Comparison of ENCODE assay signal across 34 cellular contexts in the genomic region with DNA sequence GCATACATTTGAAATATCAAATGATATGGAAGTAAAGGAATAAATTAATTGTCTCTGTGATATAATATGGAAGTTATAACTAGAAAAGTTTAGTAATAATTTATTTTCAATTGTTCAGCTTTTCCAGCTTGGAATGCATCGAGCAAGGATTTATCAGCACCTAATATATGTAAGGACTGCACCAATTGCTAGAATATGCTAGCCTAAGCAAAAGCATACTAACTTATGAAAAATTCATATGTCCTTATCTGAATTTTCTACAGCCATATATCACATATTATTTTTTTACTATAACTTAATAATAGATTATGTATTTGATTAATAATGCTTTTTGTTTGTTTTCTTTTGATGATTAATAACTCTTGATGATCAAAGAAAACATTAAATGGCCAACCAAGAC.
DNase-seq lines count a peak whose midpoint lies in the region; ATAC-seq, FAIRE-seq and TF ChIP-seq lines count a peak whose summit lies in the region.
"Had no signal": no experiment of that assay in that cellular context is flagged by ENCODE, and none has a peak within 500 bp of the region (broad histone marks: within the 10 kb centered on the region; RNA-seq: fewer than 3 reads in every experiment).

No MANE protein-coding gene starts in this region.

- H3K18ac ChIP-seq in IMR-90 (ENCODE audit: low read depth, low read length): no peak overlapping the region
- H3K18ac ChIP-seq in neuronal stem cell (ENCODE audit: low read length): no peak overlapping the region

- H3K9ac ChIP-seq in IMR-90 (ENCODE audit: low read depth, low read length) (no peak overlapping the region), K562 (ENCODE audit: insufficient read depth in 1 of 2, low read depth in 2 of 2, low read length in 2 of 2) (no peak overlapping the region), neuronal stem cell (ENCODE audit: low read depth, low read length, poor library complexity) (no peak overlapping the region)
- H3K9ac ChIP-seq: BLaER1; BLaER1 treated with 17β-estradiol and CSF1 and Interleukin-3, amounts not matched to agents 10 nM and 100 nM had no signal

- no peak overlapping the region for H3K56ac ChIP-seq in IMR-90 (ENCODE audit: extremely low read depth, insufficient read depth, low read length)

- TF ChIP-seq RAD21 in IMR-90 (IDR thresholded peaks at IDR 0.05; ENCODE audit: low read length) (no peak), K562 (CRISPR knock-in tag; conservative IDR thresholded peaks at IDR 0.05 in 1 of 2, IDR thresholded peaks at IDR 0.05 in 1 of 2) (no peak)

- H2AK5ac ChIP-seq in IMR-90 (ENCODE audit: low read depth, low read length) (no peak overlapping the region), neuronal stem cell (ENCODE audit: low read depth, low read length) (no peak overlapping the region)

- H3K36me3 ChIP-seq in IMR-90 (ENCODE audit: control insufficient read depth, insufficient read depth, low read length) (no peaks in the 10 kb centered on the region), K562 (ENCODE audit: control insufficient read depth, insufficient read depth, low read length) (no peaks in the 10 kb centered on the region), neuronal stem cell (replicated peaks in 1 of 2; ENCODE audit: control insufficient read depth in 2 of 2, insufficient read depth in 2 of 2, low read length in 2 of 2) (no peaks in the 10 kb centered on the region)
- H3K36me3 ChIP-seq: BE2C; BLaER1; BLaER1 treated with 17β-estradiol and CSF1 and Interleukin-3, amounts not matched to agents 10 nM and 100 nM had no signal

- peaks cover 2% of the 10 kb centered on the region for H3K9me3 Mint-ChIP-seq in activated naive CD8-positive, alpha-beta T cell treated with anti-CD3 and anti-CD28 coated beads for 36 hours

- H3K4me1 ChIP-seq in IMR-90 (ENCODE audit: control insufficient read depth, insufficient read depth, low read length) (no peaks in the 10 kb centered on the region), K562 (replicated peaks in 1 of 2; ENCODE audit: control insufficient read depth in 2 of 2, insufficient read depth in 2 of 2, low read length in 2 of 2) (no peaks in the 10 kb centered on the region), neuronal stem cell (ENCODE audit: control insufficient read depth in 2 of 2, insufficient read depth in 1 of 2, low read depth in 1 of 2, low read length in 2 of 2) (no peaks in the 10 kb centered on the region)
- H3K4me1 ChIP-seq: A549; BE2C; BLaER1; BLaER1 treated with 17β-estradiol and CSF1 and Interleukin-3, amounts not matched to agents 10 nM and 100 nM; Caco-2 had no signal

- no peak overlapping the region for H3K4me3 ChIP-seq in IMR-90 (ENCODE audit: insufficient read depth, low read depth, low read length)
- no peak overlapping the region for H3K4me3 ChIP-seq in K562
- H3K4me3 ChIP-seq in neuronal stem cell (ENCODE audit: low read length in 2 of 2): no peak overlapping the region
- H3K4me3 ChIP-seq: A549; BLaER1; BLaER1 treated with 17β-estradiol and CSF1 and Interleukin-3, amounts not matched to agents 10 nM and 100 nM had no signal

- H3K4ac ChIP-seq in IMR-90 (ENCODE audit: low read depth, low read length) (no peak overlapping the region), neuronal stem cell (ENCODE audit: low read length) (no peak overlapping the region)

- no peak overlapping the region for H3K27ac ChIP-seq in IMR-90 (ENCODE audit: insufficient read depth, low read length)
- no peak overlapping the region for H3K27ac ChIP-seq in K562 (ENCODE audit: extremely low read depth, low read depth, low read length)
- H3K27ac ChIP-seq in neuronal stem cell (replicated peaks; ENCODE audit: low read length): no peak overlapping the region
- H3K27ac ChIP-seq: 22Rv1; A549; BLaER1; BLaER1 treated with 17β-estradiol and CSF1 and Interleukin-3, amounts not matched to agents 10 nM and 100 nM; C4-2B had no signal

- no peaks in the 10 kb centered on the region for H3K27me3 Mint-ChIP-seq in activated naive CD8-positive, alpha-beta T cell treated with anti-CD3 and anti-CD28 coated beads for 36 hours
- H3K27me3 Mint-ChIP-seq: B cell; CD4-positive, alpha-beta memory T cell; CD4-positive, alpha-beta T cell; CD4-positive, CD25-positive, alpha-beta regulatory T cell; CD8-positive, alpha-beta memory T cell had no signal

- H2BK15ac ChIP-seq in IMR-90 (ENCODE audit: low read depth, low read length) (no peak overlapping the region), neuronal stem cell (ENCODE audit: low read length) (no peak overlapping the region)

- TF ChIP-seq CTCF in IMR-90 (conservative IDR thresholded peaks at IDR 0.05; ENCODE audit: low read depth, low read length) (no peak), K562 (IDR thresholded peaks at IDR 0.05 in 2 of 3, conservative IDR thresholded peaks at IDR 0.05 in 1 of 3; ENCODE audit: insufficient read depth in 2 of 3, low read depth in 1 of 3, low read length in 3 of 3) (no peak)

- ATAC-seq in IMR-90 (ENCODE audit: low read depth) (no peak), K562 (no peak)
- ATAC-seq: A549; CD8-positive, alpha-beta T cell had no signal

- no peaks in the 10 kb centered on the region for H3K79me1 ChIP-seq in IMR-90 (ENCODE audit: low read depth in 1 of 2, low read length in 2 of 2)
- H3K79me1 ChIP-seq in neuronal stem cell (ENCODE audit: low read depth, low read length): no peaks in the 10 kb centered on the region

- CTCF ChIA-PET in IMR-90 (lab: Yijun Ruan, JAX): no interaction called here
- CTCF ChIA-PET in K562 (lab: Yijun Ruan, JAX; ENCODE audit: low intra/inter-chr PET ratio): no interaction called here

- H3K9me3 ChIP-seq in IMR-90 (ENCODE audit: control insufficient read depth, insufficient read depth, low read length) (peaks cover 4% of the 10 kb centered on the region; the same call in 1 of the 2 replicates), K562 (replicated peaks; ENCODE audit: control insufficient read depth, insufficient read depth, low read depth, low read length) (no peaks in the 10 kb centered on the region), neuronal stem cell (replicated peaks in 1 of 2; ENCODE audit: control insufficient read depth in 2 of 2, insufficient read depth in 1 of 2, low read depth in 1 of 2, low read length in 2 of 2) (no peaks in the 10 kb centered on the region)
- H3K9me3 ChIP-seq: A549, BE2C, BLaER1, Caco-2 had no signal

- H2BK20ac ChIP-seq in IMR-90 (ENCODE audit: low read depth, low read length): no peak overlapping the region

- H2BK5ac ChIP-seq in IMR-90 (ENCODE audit: low read depth, low read length, poor library complexity, severe bottlenecking) (no peak overlapping the region), neuronal stem cell (ENCODE audit: low read length) (no peak overlapping the region)

- POLR2A ChIA-PET in IMR-90 (lab: Charles Lee; ENCODE audit: unreplicated experiment) (no interaction called here), K562 (lab: Yijun Ruan, JAX) (interaction anchor here (0.6 to 1.0 kb wide), 2 partner anchors 11 to 874 kb away, joined by 3 read pairs; no protein-coding TSS in a partner anchor)

- in situ Hi-C loops in IMR-90 (cut with MboI; ENCODE audit: low sequenced_read_pairs) (no loop called here), K562 (cut with MboI) (no loop called here)

- H3K36me3 Mint-ChIP-seq in activated naive CD8-positive, alpha-beta T cell treated with anti-CD3 and anti-CD28 coated beads for 36 hours: no peaks in the 10 kb centered on the region
- H3K36me3 Mint-ChIP-seq: CD14-positive monocyte; CD4-positive, alpha-beta memory T cell; CD4-positive, CD25-positive, alpha-beta regulatory T cell; CD8-positive, alpha-beta memory T cell; CD8-positive, alpha-beta T cell had no signal

- H2AFZ ChIP-seq in IMR-90 (replicated peaks; ENCODE audit: low read length, poor library complexity) (no peak overlapping the region), K562 (ENCODE audit: low read depth, low read length) (no peak overlapping the region), neuronal stem cell (ENCODE audit: low read length) (no peak overlapping the region)

- H2BK120ac ChIP-seq in IMR-90 (ENCODE audit: low read depth, low read length) (no peak overlapping the region), neuronal stem cell (ENCODE audit: low read depth, low read length) (no peak overlapping the region)

- DNase-seq in IMR-90 (no peak), K562 (ENCODE audit: extremely low read depth in 1 of 4, low spot score in 3 of 4) (no peak), frontal cortex (ENCODE audit: low spot score in 2 of 2) (no peak), NCI-H2171 (lab: John Stamatoyannopoulos, UW) (no peak), neuronal stem cell (ENCODE audit: low spot score) (no peak)
- no peak for DNase-seq in activated naive CD8-positive, alpha-beta T cell treated with anti-CD3 and anti-CD28 coated beads for 36 hours
- DNase-seq: 8988T; ACHN; BE2C; C1 segment of cervical spinal cord; Caco-2; Calu3; CD4-positive, alpha-beta memory T cell; CD4-positive, alpha-beta T cell; CD4-positive, CD25-positive, alpha-beta regulatory T cell; CD8-positive, alpha-beta memory T cell; CD8-positive, alpha-beta T cell; COR-L47; DMS 273 treated with DMSO at 0.1 percent for 48 hours; DMS153; DMS53; DMS79; DMS79 treated with DMSO at 0.1 percent for 48 hours; DND-41; EL had no signal

- no peak for FAIRE-seq in K562 (lab: Jason Lieb, UNC)
- FAIRE-seq in frontal cortex (lab: Jason Lieb, UNC): peak; percentile 39
- FAIRE-seq: A204.1, A549, D721Med had no signal

- intact Hi-C loops in IMR-90 (cut with micrococcal nuclease): no loop called here
- intact Hi-C loops in K562 (cut with micrococcal nuclease): loop anchor here (5.0 kb wide), 1 partner anchor 50 kb away; no protein-coding TSS in a partner anchor

- TF ChIP-seq POLR2A in IMR-90 (IDR thresholded peaks at IDR 0.05; ENCODE audit: low read depth, low read length) (no peak), K562 (conservative IDR thresholded peaks at IDR 0.05) (no peak)

- no peak for TF ChIP-seq EP300 in K562 (IDR thresholded peaks at IDR 0.05; ENCODE audit: low read length)

- no peak overlapping the region for H2AK9ac ChIP-seq in IMR-90 (replicated peaks; ENCODE audit: low read depth, low read length, poor library complexity)

- H3K27ac Mint-ChIP-seq in activated naive CD8-positive, alpha-beta T cell treated with anti-CD3 and anti-CD28 coated beads for 36 hours: no peak overlapping the region
- H3K27ac Mint-ChIP-seq: B cell; CD14-positive monocyte; CD4-positive, alpha-beta memory T cell; CD4-positive, alpha-beta T cell; CD4-positive, CD25-positive, alpha-beta regulatory T cell; CD8-positive, alpha-beta memory T cell; CD8-positive, alpha-beta T cell had no signal

- no peaks in the 10 kb centered on the region for H4K20me1 ChIP-seq in IMR-90 (ENCODE audit: insufficient read depth, low read length)
- no peaks in the 10 kb centered on the region for H4K20me1 ChIP-seq in K562 (replicated peaks; ENCODE audit: control insufficient read depth, insufficient read depth, low read length)
- H4K20me1 ChIP-seq: BLaER1; BLaER1 treated with 17β-estradiol and CSF1 and Interleukin-3, amounts not matched to agents 10 nM and 100 nM had no signal

- no CpG with 5 or more reads among the region's 1 CpG for WGBS in IMR-90 (ENCODE audit: extremely low coverage in 2 of 2, insufficient read length in 1 of 2), 2 experiments
- WGBS in K562 (ENCODE audit: insufficient coverage, low coverage, missing lambda C conversion rate): 0% methylated on average over 1 of the region's 1 CpG
- no CpG with 5 or more reads among the region's 1 CpG for WGBS in neuronal stem cell (ENCODE audit: extremely low coverage in 2 of 2, insufficient read length in 2 of 2, insufficient replicate concordance in 1 of 2), 2 donors

- H3K4me1 Mint-ChIP-seq in activated naive CD8-positive, alpha-beta T cell treated with anti-CD3 and anti-CD28 coated beads for 36 hours: no peaks in the 10 kb centered on the region
- H3K4me1 Mint-ChIP-seq: B cell; CD14-positive monocyte; CD4-positive, alpha-beta memory T cell; CD4-positive, CD25-positive, alpha-beta regulatory T cell; CD8-positive, alpha-beta memory T cell had no signal

- no peak overlapping the region for H4K8ac ChIP-seq in IMR-90 (ENCODE audit: low read depth in 2 of 2, low read length in 2 of 2)
- H4K8ac ChIP-seq in neuronal stem cell (ENCODE audit: low read depth, low read length): no peak overlapping the region

- no TSS peak for BruUV-seq in IMR-90 (replicated peaks; lab: Mats Ljungman, UMichigan)
- BruUV-seq in K562 (replicated peaks; lab: Mats Ljungman, UMichigan): no TSS peak

- H3K9me1 ChIP-seq in IMR-90 (ENCODE audit: insufficient read depth, low read length) (no peaks in the 10 kb centered on the region), K562 (ENCODE audit: control insufficient read depth, insufficient read depth, low read length) (no peaks in the 10 kb centered on the region)

- H2BK12ac ChIP-seq in neuronal stem cell (ENCODE audit: low read length): no peak overlapping the region

- H3K23ac ChIP-seq in IMR-90 (ENCODE audit: low read depth, low read length) (no peak overlapping the region), neuronal stem cell (ENCODE audit: low read depth, low read length, poor library complexity) (no peak overlapping the region)

- H3K27me3 ChIP-seq in IMR-90 (ENCODE audit: control insufficient read depth, insufficient read depth, low read length) (no peaks in the 10 kb centered on the region), K562 (ENCODE audit: control insufficient read depth in 2 of 2, insufficient read depth in 2 of 2, low read length in 2 of 2) (no peaks in the 10 kb centered on the region), neuronal stem cell (ENCODE audit: control insufficient read depth in 3 of 3, insufficient read depth in 3 of 3, low read depth in 1 of 3, low read length in 3 of 3) (no peaks in the 10 kb centered on the region)
- H3K27me3 ChIP-seq: BE2C; BLaER1; BLaER1 treated with 17β-estradiol and CSF1 and Interleukin-3, amounts not matched to agents 10 nM and 100 nM had no signal

- no peaks in the 10 kb centered on the region for H3K79me2 ChIP-seq in K562 (ENCODE audit: control insufficient read depth, insufficient read depth, low read length)

- dilution Hi-C loops in IMR-90 (cut with HindIII; ENCODE audit: low sequenced_read_pairs, unreplicated experiment): no loop called here

- H4K91ac ChIP-seq in IMR-90 (ENCODE audit: insufficient read depth, low read depth, low read length) (no peak overlapping the region), neuronal stem cell (ENCODE audit: low read depth, low read length, poor library complexity) (no peak overlapping the region)

- no peak overlapping the region for H4K5ac ChIP-seq in IMR-90 (ENCODE audit: low read depth, low read length)

- H3K4me2 ChIP-seq in IMR-90 (ENCODE audit: low read depth, low read length): no peak overlapping the region
- no peak overlapping the region for H3K4me2 ChIP-seq in K562 (ENCODE audit: insufficient read depth, low read length)
- H3K4me2 ChIP-seq in neuronal stem cell (ENCODE audit: insufficient read depth, low read length, poor library complexity, severe bottlenecking): no peak overlapping the region
- H3K4me2 ChIP-seq: A549; BLaER1; BLaER1 treated with 17β-estradiol and CSF1 and Interleukin-3, amounts not matched to agents 10 nM and 100 nM had no signal

- no peak overlapping the region for H3K4me3 Mint-ChIP-seq in activated naive CD8-positive, alpha-beta T cell treated with anti-CD3 and anti-CD28 coated beads for 36 hours
- H3K4me3 Mint-ChIP-seq: B cell; CD14-positive monocyte; CD4-positive, alpha-beta memory T cell; CD4-positive, alpha-beta T cell; CD4-positive, CD25-positive, alpha-beta regulatory T cell; CD8-positive, alpha-beta memory T cell; CD8-positive, alpha-beta T cell had no signal

- H3K14ac ChIP-seq in IMR-90 (replicated peaks; ENCODE audit: low read depth, low read length) (no peak overlapping the region), neuronal stem cell (ENCODE audit: low read length) (no peak overlapping the region)
